ENCODE assay signal across 37 cellular contexts in genomic region chr4:8061145-8061544, GRCh38.
"Had no signal": no experiment of that assay in that cellular context is flagged by ENCODE, and none has a peak within 500 bp of the region (broad histone marks: within the 10 kb centered on the region; RNA-seq: fewer than 3 reads in every experiment).

No MANE protein-coding gene starts in this region.

- H3K27ac Mint-ChIP-seq: activated CD4-positive, alpha-beta memory T cell treated with anti-CD3 and anti-CD28 coated beads, Interleukin-2, amount 10 ng/mL, durations not matched to agents 7 days and 5 days; activated CD8-positive, alpha-beta memory T cell treated with anti-CD3 and anti-CD28 coated beads, Interleukin-2, amount 10 ng/mL, durations not matched to agents 7 days and 5 days; activated naive CD4-positive, alpha-beta T cell treated with anti-CD3 and anti-CD28 coated beads, Interleukin-2, amount 10 ng/mL, durations not matched to agents 7 days and 5 days; activated naive CD8-positive, alpha-beta T cell had no signal

- H3K27ac ChIP-seq: ascending aorta, cardiac muscle cell, Peyer's patch, VCaP had no signal

- DNase-seq: activated CD4-positive, alpha-beta memory T cell treated with anti-CD3 and anti-CD28 coated beads, Interleukin-2, amount 10 ng/mL, durations not matched to agents 7 days and 5 days; activated CD4-positive, alpha-beta T cell treated with anti-CD3 and anti-CD28 coated beads for 1 hour; activated CD4-positive, alpha-beta T cell treated with anti-CD3 and anti-CD28 coated beads for 48 hours; activated CD4-positive, CD25-positive, alpha-beta regulatory T cell; activated CD8-positive, alpha-beta memory T cell treated with anti-CD3 and anti-CD28 coated beads for 24 hours; activated CD8-positive, alpha-beta memory T cell treated with anti-CD3 and anti-CD28 coated beads, Interleukin-2, amount 10 ng/mL, durations not matched to agents 7 days and 5 days; activated CD8-positive, alpha-beta memory T cell treated with anti-CD3 and anti-CD28 coated beads, Interleukin-2, amount 50 U/mL, for 48 hours; activated effector memory CD4-positive, alpha-beta T cell treated with Interleukin-2 at 50 U/mL for 16 hours; activated naive CD4-positive, alpha-beta T cell treated with anti-CD3 and anti-CD28 coated beads, Interleukin-2, amount 10 ng/mL, durations not matched to agents 7 days and 5 days; activated T-cell treated with anti-CD3 and anti-CD28 coated beads, Interleukin-2, amount 50 U/mL, for 48 hours; amniotic stem cell; Kasumi-1; KG1; MG63; MV-4-11; NCI-H1092; NCI-H1417; NCI-H146; NCI-H187; NCI-H2029 treated with DMSO at 0.1 percent for 48 hours; NCI-H345; NCI-H526; NCI-H748 treated with DMSO at 0.1 percent for 48 hours; NK-92 treated with Interleukin-12 subunit alpha and Interleukin-12 subunit beta, amount 100 ng/mL, for 24 hours; PC-3; Peyer's patch; RPMI8226; SIG-M5; SW 1271; T-helper 1 cell; T-helper 2 cell; T-helper 9 cell had no signal

- H3K4me3 ChIP-seq: ascending aorta, cardiac muscle cell, MG63, Peyer's patch had no signal

- ATAC-seq: activated CD8-positive, alpha-beta memory T cell treated with anti-CD3 and anti-CD28 coated beads, Interleukin-2, amount 10 ng/mL, durations not matched to agents 7 days and 5 days; PC-3 had no signal

- H3K36me3 ChIP-seq: cardiac muscle cell, MG63, Peyer's patch had no signal

- H3K9me3 ChIP-seq: MG63 had no signal

- H3K27me3 Mint-ChIP-seq: activated CD4-positive, alpha-beta memory T cell treated with anti-CD3 and anti-CD28 coated beads, Interleukin-2, amount 10 ng/mL, durations not matched to agents 7 days and 5 days; activated CD8-positive, alpha-beta memory T cell treated with anti-CD3 and anti-CD28 coated beads, Interleukin-2, amount 10 ng/mL, durations not matched to agents 7 days and 5 days; activated naive CD4-positive, alpha-beta T cell treated with anti-CD3 and anti-CD28 coated beads, Interleukin-2, amount 10 ng/mL, durations not matched to agents 7 days and 5 days; activated naive CD8-positive, alpha-beta T cell; central memory CD8-positive, alpha-beta T cell had no signal

- H3K4me1 ChIP-seq: ascending aorta, Peyer's patch had no signal

- H3K4me3 Mint-ChIP-seq: activated CD4-positive, alpha-beta memory T cell treated with anti-CD3 and anti-CD28 coated beads, Interleukin-2, amount 10 ng/mL, durations not matched to agents 7 days and 5 days; activated CD8-positive, alpha-beta memory T cell treated with anti-CD3 and anti-CD28 coated beads, Interleukin-2, amount 10 ng/mL, durations not matched to agents 7 days and 5 days; activated naive CD4-positive, alpha-beta T cell treated with anti-CD3 and anti-CD28 coated beads, Interleukin-2, amount 10 ng/mL, durations not matched to agents 7 days and 5 days; activated naive CD8-positive, alpha-beta T cell; central memory CD8-positive, alpha-beta T cell had no signal

- H3K36me3 Mint-ChIP-seq: activated naive CD4-positive, alpha-beta T cell treated with anti-CD3 and anti-CD28 coated beads, Interleukin-2, amount 10 ng/mL, durations not matched to agents 7 days and 5 days had no signal

- H3K4me1 Mint-ChIP-seq: activated CD4-positive, alpha-beta memory T cell treated with anti-CD3 and anti-CD28 coated beads, Interleukin-2, amount 10 ng/mL, durations not matched to agents 7 days and 5 days; activated CD8-positive, alpha-beta memory T cell treated with anti-CD3 and anti-CD28 coated beads, Interleukin-2, amount 10 ng/mL, durations not matched to agents 7 days and 5 days; activated naive CD4-positive, alpha-beta T cell treated with anti-CD3 and anti-CD28 coated beads, Interleukin-2, amount 10 ng/mL, durations not matched to agents 7 days and 5 days; central memory CD8-positive, alpha-beta T cell had no signal

- H3K27me3 ChIP-seq: ascending aorta, cardiac muscle cell, MG63, Peyer's patch had no signal
